Comparison of ENCODE assay signal across 12 cellular contexts in the genomic region with DNA sequence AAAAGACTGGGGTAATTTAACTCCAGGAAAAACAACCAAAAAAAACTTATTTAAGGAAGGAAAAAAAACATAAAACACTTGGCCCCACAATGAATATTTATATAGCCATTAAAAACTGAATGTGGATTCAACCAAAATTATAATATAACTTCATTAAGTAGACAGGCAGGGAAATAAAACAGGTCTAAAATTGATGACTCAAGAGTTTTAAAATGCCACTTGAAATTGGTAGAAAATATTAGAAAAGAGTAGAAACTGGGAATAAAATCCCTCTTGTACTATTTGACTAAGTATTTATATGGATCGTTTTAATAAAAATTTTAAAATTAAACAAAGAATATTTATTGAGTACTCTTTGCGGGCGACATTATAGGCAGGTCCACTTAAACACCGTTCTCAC. TPM values are rescaled to one million over a fixed set of nuclear protein-coding genes. Genes with fewer than 3 reads are reported as not detected.
A peak's percentile ranks its signal among the peaks of the same experiment; 100 is the strongest.
DNase-seq lines count a peak whose midpoint lies in the region; ATAC-seq and TF ChIP-seq lines count a peak whose summit lies in the region.
"Had no signal": no experiment of that assay in that cellular context is flagged by ENCODE, and none has a peak within 500 bp of the region (broad histone marks: within the 10 kb centered on the region; RNA-seq: fewer than 3 reads in every experiment).

No MANE protein-coding gene starts in this region.

- no peaks in the 10 kb centered on the region for H3K36me3 ChIP-seq in A673 (ENCODE audit: insufficient read depth, low read length, poor library complexity, severe bottlenecking)
- no peaks in the 10 kb centered on the region for H3K36me3 ChIP-seq in IMR-90 (ENCODE audit: control insufficient read depth, insufficient read depth, low read length)
- H3K36me3 ChIP-seq in esophagus muscularis mucosa, result no peaks in the 10 kb centered on the region
- no peaks in the 10 kb centered on the region for H3K36me3 ChIP-seq in smooth muscle cell (ENCODE audit: low read depth)
- H3K36me3 ChIP-seq in H7 (replicated peaks; ENCODE audit: control insufficient read depth, insufficient read depth, low read length), result no peaks in the 10 kb centered on the region
- H3K36me3 ChIP-seq: BLaER1 had no signal

- peaks cover 5% of the 10 kb centered on the region for H3F3A ChIP-seq in smooth muscle cell (ENCODE audit: low read depth)

- CTCF ChIA-PET in A673 (lab: Charles Lee), result no interaction called here
- CTCF ChIA-PET in IMR-90 (lab: Yijun Ruan, JAX), result no interaction called here

- TF ChIP-seq EP300 in esophagus muscularis mucosa (IDR thresholded peaks at IDR 0.05), result no peak

- no peak for DNase-seq in A673 (ENCODE audit: low spot score)
- no peak for DNase-seq in IMR-90
- no peak for DNase-seq in esophagus muscularis mucosa (ENCODE audit: extremely low spot score)
- no peak for DNase-seq in smooth muscle cell (lab: John Stamatoyannopoulos, UW; ENCODE audit: unreplicated experiment)
- no peak for DNase-seq in occipital lobe (lab: John Stamatoyannopoulos, UW)
- DNase-seq in H7, result no peak
- DNase-seq: Caco-2; CD8-positive, alpha-beta memory T cell; GM23248 had no signal

- H3K27ac ChIP-seq in A673 (ENCODE audit: low read depth, low read length, poor library complexity, severe bottlenecking), result peak overlapping the region; percentile 18
- no peak overlapping the region for H3K27ac ChIP-seq in IMR-90 (ENCODE audit: insufficient read depth, low read length)
- peak overlapping the region; percentile 18 to 45 (median 38) for H3K27ac ChIP-seq in esophagus muscularis mucosa (replicated peaks in 1 of 4)
- H3K27ac ChIP-seq in smooth muscle cell (ENCODE audit: low read depth), result peak overlapping the region; percentile 41
- H3K27ac ChIP-seq: BLaER1, GM23248, KMS-11 had no signal

- POLR2A ChIA-PET in A673 (lab: Charles Lee; ENCODE audit: low non-redundant PET), result no interaction called here
- POLR2A ChIA-PET in IMR-90 (lab: Charles Lee; ENCODE audit: unreplicated experiment), result no interaction called here

- H3K79me2 ChIP-seq in smooth muscle cell (ENCODE audit: low read depth), result no peaks in the 10 kb centered on the region

- H3K27me3 ChIP-seq in A673 (replicated peaks; ENCODE audit: insufficient read depth, low read depth, low read length, poor library complexity), result no peaks in the 10 kb centered on the region
- no peaks in the 10 kb centered on the region for H3K27me3 ChIP-seq in IMR-90 (ENCODE audit: control insufficient read depth, insufficient read depth, low read length)
- H3K27me3 ChIP-seq in esophagus muscularis mucosa, result no peaks in the 10 kb centered on the region
- no peaks in the 10 kb centered on the region for H3K27me3 ChIP-seq in smooth muscle cell (ENCODE audit: low read depth)
- no peaks in the 10 kb centered on the region for H3K27me3 ChIP-seq in H7 (ENCODE audit: control insufficient read depth, insufficient read depth, low read length)
- H3K27me3 ChIP-seq: BLaER1 had no signal

- ATAC-seq in IMR-90 (ENCODE audit: low read depth), result no peak
- no peak for ATAC-seq in HG02981 (IDR thresholded peaks at IDR 0.05; ENCODE audit: unreplicated experiment)

- no peak overlapping the region for H2BK20ac ChIP-seq in IMR-90 (ENCODE audit: low read depth, low read length)

- no peak overlapping the region for H3K23ac ChIP-seq in IMR-90 (ENCODE audit: low read depth, low read length)

- H2BK5ac ChIP-seq in IMR-90 (ENCODE audit: low read depth, low read length, poor library complexity, severe bottlenecking), result no peak overlapping the region

- H2AFZ ChIP-seq in IMR-90 (replicated peaks; ENCODE audit: low read length, poor library complexity) (no peak overlapping the region), smooth muscle cell (ENCODE audit: low read depth) (no peak overlapping the region)
- H2AFZ ChIP-seq: GM23248 had no signal

- H3K4me1 ChIP-seq in A673 (ENCODE audit: insufficient read depth, low read length, poor library complexity, severe bottlenecking), result peaks cover 33% of the 10 kb centered on the region
- H3K4me1 ChIP-seq in IMR-90 (ENCODE audit: control insufficient read depth, insufficient read depth, low read length), result no peaks in the 10 kb centered on the region
- H3K4me1 ChIP-seq in esophagus muscularis mucosa, result peaks cover 9 to 78% (median 70%) of the 10 kb centered on the region in 4 donors
- peaks cover 21% of the 10 kb centered on the region for H3K4me1 ChIP-seq in smooth muscle cell (ENCODE audit: low read depth)
- H3K4me1 ChIP-seq: Caco-2 had no signal

- dilution Hi-C loops in IMR-90 (cut with HindIII; ENCODE audit: low sequenced_read_pairs, unreplicated experiment), result no loop called here

- in situ Hi-C loops in IMR-90 (cut with MboI; ENCODE audit: low sequenced_read_pairs), result no loop called here

- H4K20me1 ChIP-seq in IMR-90 (ENCODE audit: insufficient read depth, low read length) (no peaks in the 10 kb centered on the region), smooth muscle cell (ENCODE audit: low read depth) (no peaks in the 10 kb centered on the region)
- H4K20me1 ChIP-seq: BLaER1 had no signal

- no peak overlapping the region for H3K14ac ChIP-seq in IMR-90 (replicated peaks; ENCODE audit: low read depth, low read length)

- TF ChIP-seq POLR2A in IMR-90 (IDR thresholded peaks at IDR 0.05; ENCODE audit: low read depth, low read length) (no peak), esophagus muscularis mucosa (IDR thresholded peaks at IDR 0.05; ENCODE audit: low read depth) (no peak)

- H3K56ac ChIP-seq in IMR-90 (ENCODE audit: extremely low read depth, insufficient read depth, low read length), result no peak overlapping the region

- no peak overlapping the region for H4K91ac ChIP-seq in IMR-90 (ENCODE audit: insufficient read depth, low read depth, low read length)

- H3K4me3 ChIP-seq in A673 (ENCODE audit: low read depth, low read length, poor library complexity, severe bottlenecking), result no peak overlapping the region
- H3K4me3 ChIP-seq in IMR-90 (ENCODE audit: insufficient read depth, low read depth, low read length), result no peak overlapping the region
- no peak overlapping the region for H3K4me3 ChIP-seq in esophagus muscularis mucosa
- no peak overlapping the region for H3K4me3 ChIP-seq in smooth muscle cell
- H3K4me3 ChIP-seq in H7 (ENCODE audit: insufficient read depth, low read depth, low read length), result no peak overlapping the region
- H3K4me3 ChIP-seq: BLaER1, GM23248 had no signal

- H4K5ac ChIP-seq in IMR-90 (ENCODE audit: low read depth, low read length), result no peak overlapping the region

- H3K9me3 ChIP-seq in A673 (ENCODE audit: low read depth, low read length, poor library complexity, severe bottlenecking) (no peaks in the 10 kb centered on the region), IMR-90 (ENCODE audit: control insufficient read depth, insufficient read depth, low read length) (no peaks in the 10 kb centered on the region), esophagus muscularis mucosa (no peaks in the 10 kb centered on the region), smooth muscle cell (replicated peaks; ENCODE audit: low read depth) (no peaks in the 10 kb centered on the region)
- H3K9me3 ChIP-seq: Caco-2 had no signal

- no peaks in the 10 kb centered on the region for H3K9me1 ChIP-seq in IMR-90 (ENCODE audit: insufficient read depth, low read length)

- no CpG with 5 or more reads among the region's 4 CpGs for WGBS in IMR-90 (ENCODE audit: extremely low coverage in 2 of 2, insufficient read length in 1 of 2), 2 experiments
- 94% methylated on average over 4 of the region's 4 CpGs for WGBS in esophagus muscularis mucosa
- WGBS in smooth muscle cell (ENCODE audit: low lambda C conversion rate), result 96% methylated on average over 4 of the region's 4 CpGs

- H3K9ac ChIP-seq in IMR-90 (ENCODE audit: low read depth, low read length), result no peak overlapping the region
- H3K9ac ChIP-seq in smooth muscle cell (ENCODE audit: low read depth), result no peak overlapping the region
- H3K9ac ChIP-seq: BLaER1, GM23248, KMS-11 had no signal

- no peak overlapping the region for H2BK15ac ChIP-seq in IMR-90 (ENCODE audit: low read depth, low read length)

- BruUV-seq in A673 (replicated peaks; lab: Mats Ljungman, UMichigan) (no TSS peak), IMR-90 (replicated peaks; lab: Mats Ljungman, UMichigan) (no TSS peak)

- no peak overlapping the region for H2AK5ac ChIP-seq in IMR-90 (ENCODE audit: low read depth, low read length)

- H3K79me1 ChIP-seq in IMR-90 (ENCODE audit: low read depth in 1 of 2, low read length in 2 of 2), result no peaks in the 10 kb centered on the region

- no peak overlapping the region for H3K18ac ChIP-seq in IMR-90 (ENCODE audit: low read depth, low read length)

- no peak overlapping the region for H2AK9ac ChIP-seq in IMR-90 (replicated peaks; ENCODE audit: low read depth, low read length, poor library complexity)

- H4K8ac ChIP-seq in IMR-90 (ENCODE audit: low read depth in 2 of 2, low read length in 2 of 2), result no peak overlapping the region

- H3K4me2 ChIP-seq in IMR-90 (ENCODE audit: low read depth, low read length), result no peak overlapping the region
- peak overlapping the region; percentile 43 for H3K4me2 ChIP-seq in smooth muscle cell
- H3K4me2 ChIP-seq: BLaER1, KMS-11 had no signal

- intact Hi-C loops in A673 (cut with micrococcal nuclease; ENCODE audit: unreplicated experiment), result no loop called here
- intact Hi-C loops in IMR-90 (cut with micrococcal nuclease), result no loop called here
- intact Hi-C loops in esophagus muscularis mucosa (cut with DNase I), result no loop called here

- TF ChIP-seq RAD21 in IMR-90 (IDR thresholded peaks at IDR 0.05; ENCODE audit: low read length), result no peak

- TF ChIP-seq CTCF in A673 (conservative IDR thresholded peaks at IDR 0.05; ENCODE audit: low read depth, low read length), result no peak
- TF ChIP-seq CTCF in IMR-90 (conservative IDR thresholded peaks at IDR 0.05; ENCODE audit: low read depth, low read length), result no peak
- no peak for TF ChIP-seq CTCF in esophagus muscularis mucosa (IDR thresholded peaks at IDR 0.05)
- no peak for TF ChIP-seq CTCF in smooth muscle cell (IDR thresholded peaks at IDR 0.05; ENCODE audit: borderline replicate concordance, insufficient read depth, poor library complexity, severe bottlenecking)

- H3K4ac ChIP-seq in IMR-90 (ENCODE audit: low read depth, low read length), result no peak overlapping the region

- H2BK120ac ChIP-seq in IMR-90 (ENCODE audit: low read depth, low read length), result no peak overlapping the region

TF ChIP-seq in IMR-90, 13 proteins besides CTCF, POLR2A, EP300 and RAD21 (continues in another document):
- TF ChIP-seq MAZ (IDR thresholded peaks at IDR 0.05; ENCODE audit: borderline replicate concordance, low read depth, low read length) (no peak), MAFK (IDR thresholded peaks at IDR 0.05; ENCODE audit: low read depth, low read length) (peak; percentile 34), RFX5 (IDR thresholded peaks at IDR 0.05; ENCODE audit: low read depth, low read length) (no peak), FOS (IDR thresholded peaks at IDR 0.05; ENCODE audit: low read depth, low read length) (no peak)

RNA-seq across cellular contexts. Expression of gene RPS6KA5, which starts 28.8 kb away (rescaled TPM):
- total RNA-seq in A673 (2021) (7.6 and 7.9 TPM in 2 replicates), IMR-90 (2012; rRNA removed) (0.28 and 0.36 TPM in 2 replicates), esophagus muscularis mucosa (10 to 100 TPM; 30.8 to 40.6 (median 35.0) TPM), smooth muscle cell (1.5 and 2.8 TPM in 2 replicates), occipital lobe (11.2 TPM)
- polyA plus RNA-seq in IMR-90 (2012; rRNA removed) (0.30 and 0.36 TPM in 2 replicates), smooth muscle cell (1.0 and 2.3 TPM in 2 replicates)
- polyA plus RNA-seq in IMR-90 (2012; cell fraction: cytosol; rRNA removed), result 0.06 and 0.12 TPM in 2 replicates
- polyA plus RNA-seq in IMR-90 (2012; cell fraction: nucleus; rRNA removed; ENCODE audit: low replicate concordance), result 0.05 and 0.48 TPM in 2 replicates
- total RNA-seq in H7 (2014; rRNA removed; shearing (Covaris generic)), result 1.1 and 1.9 TPM in 2 replicates
